2 cellular contexts compared by ENCODE assay signal in the genomic region with DNA sequence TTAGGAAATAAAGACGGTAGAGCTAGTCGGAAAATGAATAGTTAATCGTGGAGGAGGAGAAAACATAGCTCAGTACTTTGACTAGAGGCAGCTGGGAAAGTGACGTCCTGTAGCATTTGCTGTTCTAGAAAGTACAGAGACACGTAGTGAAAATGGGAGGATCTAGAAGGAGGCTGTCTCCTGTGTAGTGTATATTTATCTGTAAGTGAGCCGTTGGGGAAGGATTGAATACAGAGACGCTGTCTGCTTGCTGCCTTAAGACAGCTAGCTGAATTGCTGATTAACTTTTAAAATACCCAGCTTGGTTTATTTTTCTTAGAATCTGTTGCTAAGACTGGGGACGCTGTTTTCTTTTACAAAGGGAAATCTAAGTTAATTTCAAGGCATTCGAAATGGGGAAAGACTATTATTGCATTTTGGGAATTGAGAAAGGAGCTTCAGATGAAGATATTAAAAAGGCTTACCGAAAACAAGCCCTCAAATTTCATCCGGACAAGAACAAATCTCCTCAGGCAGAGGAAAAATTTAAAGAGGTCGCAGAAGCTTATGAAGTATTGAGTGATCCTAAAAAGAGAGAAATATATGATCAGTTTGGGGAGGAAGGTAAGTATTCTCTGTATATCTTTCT.
A peak's percentile ranks its signal among the peaks of the same experiment; 100 is the strongest.
TF ChIP-seq lines count a peak whose summit lies in the region.

A gene (plus strand): TSS at position 221 of the 628 bp plus-strand sequence. CDS start 172 bp downstream, at position 393.

TF ChIP-seq in A549, 52 proteins besides CTCF, POLR2A, EP300 and RAD21 (continued from another document):
- TF ChIP-seq MYC (IDR thresholded peaks at IDR 0.05; ENCODE audit: borderline replicate concordance, low read length) = no peak
- TF ChIP-seq FOXS1 (CRISPR knock-in tag; IDR thresholded peaks at IDR 0.05) = no peak
- TF ChIP-seq, protein P1, sequence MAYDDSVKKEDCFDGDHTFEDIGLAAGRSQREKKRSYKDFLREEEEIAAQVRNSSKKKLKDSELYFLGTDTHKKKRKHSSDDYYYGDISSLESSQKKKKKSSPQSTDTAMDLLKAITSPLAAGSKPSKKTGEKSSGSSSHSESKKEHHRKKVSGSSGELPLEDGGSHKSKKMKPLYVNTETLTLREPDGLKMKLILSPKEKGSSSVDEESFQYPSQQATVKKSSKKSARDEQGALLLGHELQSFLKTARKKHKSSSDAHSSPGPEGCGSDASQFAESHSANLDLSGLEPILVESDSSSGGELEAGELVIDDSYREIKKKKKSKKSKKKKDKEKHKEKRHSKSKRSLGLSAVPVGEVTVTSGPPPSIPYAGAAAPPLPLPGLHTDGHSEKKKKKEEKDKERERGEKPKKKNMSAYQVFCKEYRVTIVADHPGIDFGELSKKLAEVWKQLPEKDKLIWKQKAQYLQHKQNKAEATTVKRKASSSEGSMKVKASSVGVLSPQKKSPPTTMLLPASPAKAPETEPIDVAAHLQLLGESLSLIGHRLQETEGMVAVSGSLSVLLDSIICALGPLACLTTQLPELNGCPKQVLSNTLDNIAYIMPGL (CRISPR knock-in tag; IDR thresholded peaks at IDR 0.05; ENCODE audit: borderline replicate concordance) = no peak
- no peak for TF ChIP-seq JUNB (IDR thresholded peaks at IDR 0.05)
- TF ChIP-seq, protein P2, sequence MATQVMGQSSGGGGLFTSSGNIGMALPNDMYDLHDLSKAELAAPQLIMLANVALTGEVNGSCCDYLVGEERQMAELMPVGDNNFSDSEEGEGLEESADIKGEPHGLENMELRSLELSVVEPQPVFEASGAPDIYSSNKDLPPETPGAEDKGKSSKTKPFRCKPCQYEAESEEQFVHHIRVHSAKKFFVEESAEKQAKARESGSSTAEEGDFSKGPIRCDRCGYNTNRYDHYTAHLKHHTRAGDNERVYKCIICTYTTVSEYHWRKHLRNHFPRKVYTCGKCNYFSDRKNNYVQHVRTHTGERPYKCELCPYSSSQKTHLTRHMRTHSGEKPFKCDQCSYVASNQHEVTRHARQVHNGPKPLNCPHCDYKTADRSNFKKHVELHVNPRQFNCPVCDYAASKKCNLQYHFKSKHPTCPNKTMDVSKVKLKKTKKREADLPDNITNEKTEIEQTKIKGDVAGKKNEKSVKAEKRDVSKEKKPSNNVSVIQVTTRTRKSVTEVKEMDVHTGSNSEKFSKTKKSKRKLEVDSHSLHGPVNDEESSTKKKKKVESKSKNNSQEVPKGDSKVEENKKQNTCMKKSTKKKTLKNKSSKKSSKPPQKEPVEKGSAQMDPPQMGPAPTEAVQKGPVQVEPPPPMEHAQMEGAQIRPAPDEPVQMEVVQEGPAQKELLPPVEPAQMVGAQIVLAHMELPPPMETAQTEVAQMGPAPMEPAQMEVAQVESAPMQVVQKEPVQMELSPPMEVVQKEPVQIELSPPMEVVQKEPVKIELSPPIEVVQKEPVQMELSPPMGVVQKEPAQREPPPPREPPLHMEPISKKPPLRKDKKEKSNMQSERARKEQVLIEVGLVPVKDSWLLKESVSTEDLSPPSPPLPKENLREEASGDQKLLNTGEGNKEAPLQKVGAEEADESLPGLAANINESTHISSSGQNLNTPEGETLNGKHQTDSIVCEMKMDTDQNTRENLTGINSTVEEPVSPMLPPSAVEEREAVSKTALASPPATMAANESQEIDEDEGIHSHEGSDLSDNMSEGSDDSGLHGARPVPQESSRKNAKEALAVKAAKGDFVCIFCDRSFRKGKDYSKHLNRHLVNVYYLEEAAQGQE (IDR thresholded peaks at IDR 0.05) = no peak; the same call in 1 of the 2 replicates
- peak; percentile 52; the same call in 1 of the 2 replicates for TF ChIP-seq PHF8 (IDR thresholded peaks at IDR 0.05; ENCODE audit: borderline replicate concordance, low read depth)
- TF ChIP-seq KDM1A (IDR thresholded peaks at IDR 0.05; ENCODE audit: low read depth) = no peak
- TF ChIP-seq TFCP2L1 (CRISPR knock-in tag; IDR thresholded peaks at IDR 0.05) = no peak
- peak; percentile 34; the same call in 1 of the 2 replicates for TF ChIP-seq HOXA7 (CRISPR knock-in tag; IDR thresholded peaks at IDR 0.05)
- TF ChIP-seq JUN (IDR thresholded peaks at IDR 0.05) = peak in 1 of 2 experiments; percentile 40; a peak in 1 of 5 replicates
- peak; percentile 37; the same call in 1 of the 2 replicates for TF ChIP-seq FOSB (CRISPR knock-in tag; IDR thresholded peaks at IDR 0.05)
- TF ChIP-seq, protein P3, sequence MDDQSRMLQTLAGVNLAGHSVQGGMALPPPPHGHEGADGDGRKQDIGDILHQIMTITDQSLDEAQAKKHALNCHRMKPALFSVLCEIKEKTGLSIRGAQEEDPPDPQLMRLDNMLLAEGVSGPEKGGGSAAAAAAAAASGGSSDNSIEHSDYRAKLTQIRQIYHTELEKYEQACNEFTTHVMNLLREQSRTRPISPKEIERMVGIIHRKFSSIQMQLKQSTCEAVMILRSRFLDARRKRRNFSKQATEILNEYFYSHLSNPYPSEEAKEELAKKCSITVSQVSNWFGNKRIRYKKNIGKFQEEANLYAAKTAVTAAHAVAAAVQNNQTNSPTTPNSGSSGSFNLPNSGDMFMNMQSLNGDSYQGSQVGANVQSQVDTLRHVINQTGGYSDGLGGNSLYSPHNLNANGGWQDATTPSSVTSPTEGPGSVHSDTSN (IDR thresholded peaks at IDR 0.05) = no peak
- no peak for TF ChIP-seq EHF (CRISPR knock-in tag; IDR thresholded peaks at IDR 0.05)
- TF ChIP-seq, protein P4, sequence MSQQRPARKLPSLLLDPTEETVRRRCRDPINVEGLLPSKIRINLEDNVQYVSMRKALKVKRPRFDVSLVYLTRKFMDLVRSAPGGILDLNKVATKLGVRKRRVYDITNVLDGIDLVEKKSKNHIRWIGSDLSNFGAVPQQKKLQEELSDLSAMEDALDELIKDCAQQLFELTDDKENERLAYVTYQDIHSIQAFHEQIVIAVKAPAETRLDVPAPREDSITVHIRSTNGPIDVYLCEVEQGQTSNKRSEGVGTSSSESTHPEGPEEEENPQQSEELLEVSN (IDR thresholded peaks at IDR 0.05; ENCODE audit: borderline replicate concordance, low read depth) = no peak
- TF ChIP-seq, protein P5, sequence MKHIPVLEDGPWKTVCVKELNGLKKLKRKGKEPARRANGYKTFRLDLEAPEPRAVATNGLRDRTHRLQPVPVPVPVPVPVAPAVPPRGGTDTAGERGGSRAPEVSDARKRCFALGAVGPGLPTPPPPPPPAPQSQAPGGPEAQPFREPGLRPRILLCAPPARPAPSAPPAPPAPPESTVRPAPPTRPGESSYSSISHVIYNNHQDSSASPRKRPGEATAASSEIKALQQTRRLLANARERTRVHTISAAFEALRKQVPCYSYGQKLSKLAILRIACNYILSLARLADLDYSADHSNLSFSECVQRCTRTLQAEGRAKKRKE (CRISPR knock-in tag; IDR thresholded peaks at IDR 0.05; ENCODE audit: low read depth) = no peak
- no peak for TF ChIP-seq NR3C1 (IDR thresholded peaks at IDR 0.05)

TF ChIP-seq in endothelial cell of umbilical vein, 7 proteins besides CTCF, POLR2A, EP300 and RAD21 (continued from another document):
- TF ChIP-seq, protein P6, sequence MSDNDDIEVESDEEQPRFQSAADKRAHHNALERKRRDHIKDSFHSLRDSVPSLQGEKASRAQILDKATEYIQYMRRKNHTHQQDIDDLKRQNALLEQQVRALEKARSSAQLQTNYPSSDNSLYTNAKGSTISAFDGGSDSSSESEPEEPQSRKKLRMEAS (IDR thresholded peaks at IDR 0.05; ENCODE audit: insufficient read depth, insufficient read length) = no peak
- no peak for TF ChIP-seq JUN (IDR thresholded peaks at IDR 0.05; ENCODE audit: borderline replicate concordance, insufficient read depth, insufficient read length, low read depth)
TF ChIP-seq in endothelial cell of umbilical vein: peak in this region for 1.
